ENCODE assay signal across 28 cellular contexts in the genomic region with DNA sequence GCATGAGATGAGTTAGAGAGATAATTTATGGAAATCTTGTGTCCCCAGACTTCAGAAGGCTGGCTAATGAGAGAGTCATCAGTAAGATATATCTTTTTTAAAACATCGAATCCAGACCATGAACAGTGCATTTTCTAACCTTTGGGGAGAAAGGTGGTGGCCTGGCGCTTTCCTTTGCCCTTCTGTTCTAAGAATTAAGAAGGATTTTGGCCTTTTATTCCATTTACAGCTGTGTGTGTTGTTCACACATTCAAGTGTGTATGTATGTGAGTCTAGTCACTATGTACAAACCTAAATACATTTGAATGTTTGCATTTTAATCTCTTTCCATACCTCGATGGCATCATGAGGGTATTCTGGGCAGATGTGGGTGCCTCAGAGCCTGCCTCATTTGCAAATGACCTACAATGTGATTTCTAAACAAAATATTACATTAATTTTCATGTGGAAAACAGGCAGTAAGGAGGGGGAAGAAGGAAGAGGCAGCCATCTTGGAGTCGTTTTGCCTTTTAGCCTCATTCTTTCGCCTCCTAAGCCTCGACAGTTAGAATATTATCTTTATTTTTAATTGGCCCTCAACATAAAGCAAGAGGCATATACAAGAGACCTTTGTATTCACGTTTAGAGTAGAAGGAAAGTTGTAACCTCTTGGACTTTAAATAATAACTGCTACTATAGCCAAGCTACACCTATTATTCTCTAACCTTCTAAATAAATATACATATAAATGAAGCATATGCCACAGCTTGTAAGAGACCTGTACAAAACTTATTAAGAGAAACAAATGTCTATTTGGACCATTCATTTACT.
DNase-seq lines count a peak whose midpoint lies in the region; ATAC-seq, FAIRE-seq and TF ChIP-seq lines count a peak whose summit lies in the region.
"Had no signal": no experiment of that assay in that cellular context is flagged by ENCODE, and none has a peak within 500 bp of the region (broad histone marks: within the 10 kb centered on the region; RNA-seq: fewer than 3 reads in every experiment).

No MANE protein-coding gene starts in this region.

- no peaks in the 10 kb centered on the region for H3K4me1 ChIP-seq in HCT116 (ENCODE audit: control insufficient read depth in 1 of 2, insufficient read depth in 2 of 2, low read length in 2 of 2)
- no peaks in the 10 kb centered on the region for H3K4me1 ChIP-seq in kidney (ENCODE audit: control insufficient read depth in 1 of 2, insufficient read depth in 1 of 2, low read depth in 1 of 2, low read length in 2 of 2)
- H3K4me1 ChIP-seq: body of pancreas, foreskin keratinocyte, psoas muscle, stomach, upper lobe of right lung had no signal

- peaks cover 0 to 3% (median 0%) of the 10 kb centered on the region in 5 experiments for H3K9me3 Mint-ChIP-seq in brain
- H3K9me3 Mint-ChIP-seq: activated CD8-positive, alpha-beta T cell treated with anti-CD3 and anti-CD28 coated beads for 36 hours; effector memory CD8-positive, alpha-beta T cell; natural killer cell treated with Interleukin-12 subunit alpha and Interleukin-12 subunit beta and Interleukin-15 and Interleukin-18, amount 100 ng/mL, for 72 hours; T-cell had no signal

- H2AFZ ChIP-seq in HCT116 (ENCODE audit: low read depth, low read length, poor library complexity, severe bottlenecking), result peak overlapping the region; percentile 22

- H3K9me3 ChIP-seq in HCT116 (ENCODE audit: control insufficient read depth in 1 of 2, insufficient read depth in 1 of 2, low read depth in 1 of 2, low read length in 2 of 2) (no peaks in the 10 kb centered on the region), kidney (ENCODE audit: control insufficient read depth in 1 of 2, low read length in 2 of 2) (no peaks in the 10 kb centered on the region)
- H3K9me3 ChIP-seq: BLaER1 treated with 17β-estradiol and CSF1 and Interleukin-3, amounts not matched to agents 10 nM and 100 nM; body of pancreas; psoas muscle; stomach; upper lobe of right lung had no signal

- no peaks in the 10 kb centered on the region for H4K20me1 ChIP-seq in HCT116 (ENCODE audit: insufficient read depth)
- H4K20me1 ChIP-seq: BLaER1 treated with 17β-estradiol and CSF1 and Interleukin-3, amounts not matched to agents 10 nM and 100 nM had no signal

- BruUV-seq in HCT116 (replicated peaks; lab: Mats Ljungman, UMichigan), result no TSS peak

- H3K36me3 ChIP-seq in HCT116 (ENCODE audit: control insufficient read depth in 1 of 2, insufficient read depth in 2 of 2, low read length in 2 of 2) (no peaks in the 10 kb centered on the region), kidney (ENCODE audit: control insufficient read depth in 1 of 2, insufficient read depth in 2 of 2, low read length in 2 of 2) (no peaks in the 10 kb centered on the region)
- H3K36me3 ChIP-seq: BLaER1 treated with 17β-estradiol and CSF1 and Interleukin-3, amounts not matched to agents 10 nM and 100 nM; stomach; upper lobe of right lung had no signal

- no peak for ATAC-seq in HCT116
- ATAC-seq: activated CD8-positive, alpha-beta T cell treated with anti-CD3 and anti-CD28 coated beads for 36 hours; body of pancreas; effector memory CD8-positive, alpha-beta T cell; esophagus mucosa; foreskin keratinocyte; GM12878; natural killer cell treated with Interleukin-12 subunit alpha and Interleukin-12 subunit beta and Interleukin-15 and Interleukin-18, amount 100 ng/mL, for 72 hours; Panc1; psoas muscle; T-cell; upper lobe of right lung had no signal

- POLR2A ChIA-PET in HCT116 (lab: Charles Lee), result no interaction called here

- CTCF ChIA-PET in HCT116 (lab: Charles Lee), result no interaction called here

- TF ChIP-seq RAD21 in HCT116 (IDR thresholded peaks at IDR 0.05; ENCODE audit: low read depth), result no peak

- H3K9ac ChIP-seq in HCT116 (ENCODE audit: low read length) (no peak overlapping the region), kidney (ENCODE audit: low read length in 2 of 2) (no peak overlapping the region)
- H3K9ac ChIP-seq: BLaER1 treated with 17β-estradiol and CSF1 and Interleukin-3, amounts not matched to agents 10 nM and 100 nM had no signal

- FAIRE-seq in kidney (lab: Jason Lieb, UNC), result no peak
- FAIRE-seq: colon, GM12878 had no signal

- H3K9me2 ChIP-seq in HCT116 (ENCODE audit: insufficient read depth), result no peaks in the 10 kb centered on the region

- RAD21 ChIA-PET in HCT116 (lab: Charles Lee; ENCODE audit: low non-redundant PET in 1 of 2, low total read pairs in 2 of 2, uncharacterized antibody in 2 of 2, unreplicated experiment in 2 of 2), result no interaction called here

- H3K36me3 Mint-ChIP-seq in brain, result no peaks in the 10 kb centered on the region
- H3K36me3 Mint-ChIP-seq: natural killer cell treated with Interleukin-12 subunit alpha and Interleukin-12 subunit beta and Interleukin-15 and Interleukin-18, amount 100 ng/mL, for 72 hours; T-cell had no signal

- H3K4me3 ChIP-seq in HCT116 (replicated peaks in 1 of 2; ENCODE audit: low read depth in 1 of 2, low read length in 2 of 2) (no peak overlapping the region), kidney (ENCODE audit: low read length in 2 of 2) (peak overlapping the region; percentile 9 to 11)
- H3K4me3 ChIP-seq: BLaER1 treated with 17β-estradiol and CSF1 and Interleukin-3, amounts not matched to agents 10 nM and 100 nM; body of pancreas; GM12878; psoas muscle; stomach; upper lobe of right lung had no signal

- H3K27me3 ChIP-seq in HCT116 (ENCODE audit: insufficient read depth, low read length), result no peaks in the 10 kb centered on the region
- H3K27me3 ChIP-seq: BLaER1 treated with 17β-estradiol and CSF1 and Interleukin-3, amounts not matched to agents 10 nM and 100 nM; body of pancreas; foreskin keratinocyte; stomach; upper lobe of right lung had no signal

- peak overlapping the region; percentile 94 to 99 (median 99) for H3K27ac Mint-ChIP-seq in brain
- H3K27ac Mint-ChIP-seq: activated CD8-positive, alpha-beta T cell treated with anti-CD3 and anti-CD28 coated beads for 36 hours; effector memory CD8-positive, alpha-beta T cell; natural killer cell treated with Interleukin-12 subunit alpha and Interleukin-12 subunit beta and Interleukin-15 and Interleukin-18, amount 100 ng/mL, for 72 hours; T-cell had no signal

- DNase-seq in HCT116 (ENCODE audit: low read depth, low spot score), result no peak
- no peak for DNase-seq in kidney
- peak; percentile 84 for DNase-seq in superior temporal gyrus (ENCODE audit: extremely low spot score)
- no peak for DNase-seq in COR-L47 (lab: John Stamatoyannopoulos, UW)
- DNase-seq in stimulated activated CD8-positive, alpha-beta memory T cell treated with anti-CD3 and anti-CD28 coated beads, Interleukin-4, amount 100 ng/mL, for 48 hours, result no peak
- no peak for DNase-seq in SHP77 (lab: John Stamatoyannopoulos, UW)
- DNase-seq: ACHN; activated CD4-positive, CD25-positive, alpha-beta regulatory T cell treated with anti-CD3 and anti-CD28 coated beads, Interleukin-2, amount 50 U/mL, for 72 hours; activated CD8-positive, alpha-beta T cell treated with anti-CD3 and anti-CD28 coated beads for 36 hours; activated effector memory CD4-positive, alpha-beta T cell treated with anti-CD3 and anti-CD28 coated beads, Interleukin-2, amount 50 U/mL, for 16 hours; activated T-cell treated with anti-CD3 and anti-CD28 coated beads for 4 hours; body of pancreas; effector memory CD8-positive, alpha-beta T cell; foreskin keratinocyte; MM.1S; NCI-H1417 treated with DMSO at 0.1 percent for 48 hours; NCI-H510A; psoas muscle; stomach; T-cell; upper lobe of right lung had no signal

- H3K27ac ChIP-seq in HCT116 (ENCODE audit: low read depth, low read length) (no peak overlapping the region), kidney (ENCODE audit: low read depth in 2 of 2, low read length in 2 of 2) (no peak overlapping the region)
- H3K27ac ChIP-seq: BLaER1 treated with 17β-estradiol and CSF1 and Interleukin-3, amounts not matched to agents 10 nM and 100 nM; body of pancreas; foreskin keratinocyte; psoas muscle; stomach; upper lobe of right lung had no signal

- no peak overlapping the region for H3K4me2 ChIP-seq in HCT116 (ENCODE audit: low read length)
- H3K4me2 ChIP-seq: BLaER1 treated with 17β-estradiol and CSF1 and Interleukin-3, amounts not matched to agents 10 nM and 100 nM had no signal

- peak overlapping the region; percentile 60 to 89 (median 86) for H3K4me3 Mint-ChIP-seq in brain
- H3K4me3 Mint-ChIP-seq: activated CD8-positive, alpha-beta T cell treated with anti-CD3 and anti-CD28 coated beads for 36 hours; effector memory CD8-positive, alpha-beta T cell; natural killer cell treated with Interleukin-12 subunit alpha and Interleukin-12 subunit beta and Interleukin-15 and Interleukin-18, amount 100 ng/mL, for 72 hours; T-cell had no signal

- intact Hi-C loops in HCT116 (cut with micrococcal nuclease) (no loop called here), kidney (cut with DNase I) (no loop called here)

- H3K27me3 Mint-ChIP-seq in brain, result peaks cover 4% of the 10 kb centered on the region

- TF ChIP-seq CTCF in HCT116 (IDR thresholded peaks at IDR 0.05 in 2 of 3, conservative IDR thresholded peaks at IDR 0.05 in 1 of 3; ENCODE audit: borderline replicate concordance in 1 of 3, insufficient read depth in 1 of 3, low read depth in 2 of 3, low read length in 2 of 3), result no peak
- TF ChIP-seq CTCF in brain (conservative IDR thresholded peaks at IDR 0.05), result no peak
- no peak for TF ChIP-seq CTCF in kidney (IDR thresholded peaks at IDR 0.05; ENCODE audit: borderline replicate concordance, extremely low read depth, insufficient read depth)

- no peaks in the 10 kb centered on the region for H3K79me2 ChIP-seq in HCT116 (ENCODE audit: insufficient read depth, low read length)

- peaks cover 73% of the 10 kb centered on the region for H3K4me1 Mint-ChIP-seq in brain
- H3K4me1 Mint-ChIP-seq: T-cell had no signal

- no peak for TF ChIP-seq POLR2A in HCT116 (IDR thresholded peaks at IDR 0.05; ENCODE audit: borderline replicate concordance, extremely low read depth, insufficient read depth, insufficient read length)

TF ChIP-seq in HCT116, 20 proteins besides CTCF, POLR2A, EP300 and RAD21 (continues in another document):
- no peak for TF ChIP-seq EZH2 (IDR thresholded peaks at IDR 0.05)
- no peak for TF ChIP-seq SRF (IDR thresholded peaks at IDR 0.05; ENCODE audit: low read depth)
- TF ChIP-seq FOSL1 (IDR thresholded peaks at IDR 0.05; ENCODE audit: low read depth), result no peak

Comparison
In these comparisons a context has a peak if more than half of its experiments do, and no peak if none do; other contexts are left out.
1. H3K4me3 ChIP-seq: peak in kidney (2 of 2); none in HCT116 (0 of 2).